In genomic region chr13:52024481-52024880, GRCh38 we compare ENCODE assay signal across 11 cellular contexts. TPM values are rescaled to one million over a fixed set of nuclear protein-coding genes. Genes with fewer than 3 reads are reported as not detected.
DNase-seq lines count a peak whose midpoint lies in the region; ATAC-seq and TF ChIP-seq lines count a peak whose summit lies in the region.
"Had no signal": no experiment of that assay in that cellular context is flagged by ENCODE, and none has a peak within 500 bp of the region (broad histone marks: within the 10 kb centered on the region; RNA-seq: fewer than 3 reads in every experiment).

UTP14C (plus strand) TSS chr13:52024691; CDS start chr13:52028805, 4,114 bp downstream.

- no peak within 1 kb of the TSS for H2AFZ ChIP-seq in GM23248

- POLR2A ChIA-PET in A673 (lab: Charles Lee; ENCODE audit: low non-redundant PET): interaction anchor here (1.0 kb wide), 1 partner anchor 133 kb away, joined by 6 read pairs; no protein-coding TSS in a partner anchor

- WGBS in transverse colon (ENCODE audit: low coverage in 1 of 2), 2 donors: 96 to 100% methylated on average over 2 to 3 of the region's 3 CpGs
- 99% methylated on average over 3 of the region's 3 CpGs for WGBS in GM23248 (ENCODE audit: low coverage in 1 of 2, low lambda C conversion rate in 2 of 2, missing lambda C conversion rate in 2 of 2), 2 experiments

- no peaks in the 10 kb centered on the region for H3K9me3 ChIP-seq in A673 (ENCODE audit: low read depth, low read length, poor library complexity, severe bottlenecking)
- H3K9me3 ChIP-seq in transverse colon: no peaks in the 10 kb centered on the region
- no peaks in the 10 kb centered on the region for H3K9me3 ChIP-seq in GM23248 (ENCODE audit: low read depth)
- H3K9me3 ChIP-seq: MG63 had no signal

- no peaks in the 10 kb centered on the region for H3K9me2 ChIP-seq in GM23248 (ENCODE audit: insufficient read depth)

- peaks cover 10% of the 10 kb centered on the region; the same call in 1 of the 2 replicates for H3K79me2 ChIP-seq in GM23248 (ENCODE audit: insufficient read depth)

- CTCF ChIA-PET in A673 (lab: Charles Lee): no interaction called here

- H3K36me3 ChIP-seq in A673 (ENCODE audit: insufficient read depth, low read length, poor library complexity, severe bottlenecking): peaks cover 24% of the 10 kb centered on the region
- peaks cover 0 to 35% (median 9%) of the 10 kb centered on the region in 4 donors for H3K36me3 ChIP-seq in transverse colon
- H3K36me3 ChIP-seq in GM23248 (ENCODE audit: low read depth): peaks cover 36% of the 10 kb centered on the region

- H3K27me3 ChIP-seq in A673 (replicated peaks; ENCODE audit: insufficient read depth, low read depth, low read length, poor library complexity) (no peaks in the 10 kb centered on the region), transverse colon (no peaks in the 10 kb centered on the region), GM23248 (replicated peaks; ENCODE audit: insufficient read depth) (no peaks in the 10 kb centered on the region)
- H3K27me3 ChIP-seq: MG63 had no signal

- H3K27ac ChIP-seq in A673 (ENCODE audit: low read depth, low read length, poor library complexity, severe bottlenecking) (no peak within 1 kb of the TSS), transverse colon (no peak within 1 kb of the TSS), GM23248 (no peak within 1 kb of the TSS)

- TF ChIP-seq EP300 in transverse colon (IDR thresholded peaks at IDR 0.05; ENCODE audit: low read depth): no peak

- intact Hi-C loops in A673 (cut with micrococcal nuclease; ENCODE audit: unreplicated experiment): no loop called here
- intact Hi-C loops in transverse colon (cut with DNase I; ENCODE audit: low total_unique reads): no loop called here

- no peak within 1 kb of the TSS for H3K4me2 ChIP-seq in GM23248 (ENCODE audit: unreplicated experiment)

- H3K4me3 ChIP-seq in A673 (ENCODE audit: low read depth, low read length, poor library complexity, severe bottlenecking) (no peak within 1 kb of the TSS), transverse colon (no peak within 1 kb of the TSS), GM23248 (no peak within 1 kb of the TSS)
- H3K4me3 ChIP-seq: MG63 had no signal

- DNase-seq in A673 (ENCODE audit: low spot score) (no peak), SK-MEL-5 (ENCODE audit: low read depth, low spot score) (no peak), glomerular endothelial cell (ENCODE audit: extremely low read depth, low read depth, low spot score) (no peak), omental fat pad (ENCODE audit: low spot score) (no peak), transverse colon (no peak), NCI-H2107 (lab: John Stamatoyannopoulos, UW) (no peak), GM23248 (no peak)
- DNase-seq: activated T-cell treated with anti-CD3 and anti-CD28 coated beads, Interleukin-2, amount 50 U/mL, for 1 hour; MG63; substantia nigra had no signal

- BruUV-seq in A673 (replicated peaks; lab: Mats Ljungman, UMichigan): no TSS peak

- TF ChIP-seq CTCF in A673 (conservative IDR thresholded peaks at IDR 0.05; ENCODE audit: low read depth, low read length): no peak
- no peak for TF ChIP-seq CTCF in omental fat pad (IDR thresholded peaks at IDR 0.05)
- no peak for TF ChIP-seq CTCF in transverse colon (IDR thresholded peaks at IDR 0.05)

- ATAC-seq in omental fat pad (ENCODE audit: low FRiP score): no peak
- ATAC-seq in HG02852 (IDR thresholded peaks at IDR 0.05; ENCODE audit: unreplicated experiment): no peak

- in situ Hi-C loops in SK-MEL-5 (cut with HindIII; ENCODE audit: low pct_unique_long_range_greater_than_20kb, low sequenced_read_pairs) (no loop called here), transverse colon (cut with MboI; ENCODE audit: low pct_ligation_motif_present in 1 of 4, low pct_unique_long_range_greater_than_20kb in 1 of 4, low sequenced_read_pairs in 3 of 4) (loop anchor here in 1 of 4 donors (25.0 kb wide), 1 partner anchor 438 kb away; the partner anchor contains the start of genes CKAP2 and VPS36), GM23248 (cut with MboI) (no loop called here)

- H4K20me1 ChIP-seq in GM23248 (ENCODE audit: insufficient read depth): no peaks in the 10 kb centered on the region

- H3K4me1 ChIP-seq in A673 (ENCODE audit: insufficient read depth, low read length, poor library complexity, severe bottlenecking): no peaks in the 10 kb centered on the region
- peaks cover 0 to 8% (median 3%) of the 10 kb centered on the region in 4 donors for H3K4me1 ChIP-seq in transverse colon
- H3K4me1 ChIP-seq in GM23248 (ENCODE audit: insufficient read depth): no peaks in the 10 kb centered on the region

- no peak for TF ChIP-seq POLR2A in transverse colon (IDR thresholded peaks at IDR 0.05)

- H3F3A ChIP-seq in GM23248 (ENCODE audit: insufficient read depth): no peaks in the 10 kb centered on the region

- no peak within 1 kb of the TSS for H3K9ac ChIP-seq in GM23248

RNA-seq across cellular contexts. Expression of gene UTP14C, which starts in this region (rescaled TPM):
- total RNA-seq in A673 (2021) (13.0 and 15.2 TPM in 2 replicates), glomerular endothelial cell (11.6 and 11.7 TPM in 2 replicates), omental fat pad (10 to 100 TPM; 13.7 to 22.5 (median 14.8) TPM), transverse colon (10 to 100 TPM in 2 of 4 donors, 1 to 10 TPM in 2; 5.2 to 20.0 (median 13.6) TPM)
- 10.4 and 11.7 TPM in 2 replicates for total RNA-seq in SK-MEL-5 (2014; rRNA removed; shearing (Covaris generic))
- polyA plus RNA-seq in SK-MEL-5 (2015; cell fraction: cytosol; rRNA removed): 11.2 and 11.9 TPM in 2 replicates
- 6.7 and 7.4 TPM in 2 replicates for polyA plus RNA-seq in SK-MEL-5 (2015; cell fraction: nucleus; rRNA removed)
- 12.4 and 14.0 TPM in 2 replicates for total RNA-seq in GM23248 (2014; rRNA removed; shearing (Covaris generic))
- polyA plus RNA-seq in GM23248 (2016; fragmentation: Nextera tagmentation; extraction: Ambion mirVana): 5.7 and 6.1 TPM in 2 replicates
